ENCODE assay signal across 1 cellular context in the genomic region with DNA sequence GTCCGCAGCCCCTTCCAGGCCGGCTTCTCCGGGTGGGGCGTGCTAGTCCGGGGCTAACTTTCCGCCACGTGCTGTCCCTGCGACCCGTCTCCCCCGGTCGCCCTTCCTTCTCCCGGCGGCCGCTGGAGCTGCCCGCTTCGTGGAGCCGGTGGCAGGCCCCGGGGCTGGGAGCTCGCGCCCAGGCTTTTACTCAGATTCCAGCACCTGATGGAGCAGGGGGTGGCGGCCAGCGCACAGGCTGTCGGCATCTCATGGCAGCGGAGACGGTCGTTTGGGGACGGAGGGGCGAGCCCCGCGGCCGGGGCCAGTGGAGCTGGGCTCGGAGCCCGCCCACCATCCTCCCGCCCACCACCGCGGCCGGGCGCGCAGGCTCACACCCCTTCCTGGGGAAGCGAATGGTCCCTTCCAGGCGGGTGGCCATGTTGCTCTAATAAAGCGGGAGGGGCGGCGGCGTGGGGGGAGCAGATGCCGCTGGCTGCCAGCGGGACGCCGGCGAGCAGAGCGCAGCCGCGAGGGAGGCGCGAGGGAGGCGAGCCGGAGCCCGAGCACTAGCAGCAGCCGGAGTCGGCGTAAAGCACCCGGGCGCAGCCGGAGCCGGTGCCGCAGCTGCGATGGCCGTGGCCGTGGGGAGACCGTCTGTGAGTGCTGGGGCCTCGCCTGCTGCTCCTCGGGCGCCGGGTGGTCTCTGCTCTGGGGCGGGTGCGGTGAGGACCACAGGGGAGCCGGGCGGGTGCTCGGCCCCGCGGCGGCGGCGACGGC.
TF ChIP-seq lines count a peak whose summit lies in the region.

A gene (plus strand): TSS at position 460 of the 759 bp plus-strand sequence. CDS start 152 bp downstream, at position 612.

TF ChIP-seq in HepG2, 621 proteins besides CTCF, POLR2A, EP300 and RAD21 (continued from another document and continues in another):
- TF ChIP-seq, protein P1, sequence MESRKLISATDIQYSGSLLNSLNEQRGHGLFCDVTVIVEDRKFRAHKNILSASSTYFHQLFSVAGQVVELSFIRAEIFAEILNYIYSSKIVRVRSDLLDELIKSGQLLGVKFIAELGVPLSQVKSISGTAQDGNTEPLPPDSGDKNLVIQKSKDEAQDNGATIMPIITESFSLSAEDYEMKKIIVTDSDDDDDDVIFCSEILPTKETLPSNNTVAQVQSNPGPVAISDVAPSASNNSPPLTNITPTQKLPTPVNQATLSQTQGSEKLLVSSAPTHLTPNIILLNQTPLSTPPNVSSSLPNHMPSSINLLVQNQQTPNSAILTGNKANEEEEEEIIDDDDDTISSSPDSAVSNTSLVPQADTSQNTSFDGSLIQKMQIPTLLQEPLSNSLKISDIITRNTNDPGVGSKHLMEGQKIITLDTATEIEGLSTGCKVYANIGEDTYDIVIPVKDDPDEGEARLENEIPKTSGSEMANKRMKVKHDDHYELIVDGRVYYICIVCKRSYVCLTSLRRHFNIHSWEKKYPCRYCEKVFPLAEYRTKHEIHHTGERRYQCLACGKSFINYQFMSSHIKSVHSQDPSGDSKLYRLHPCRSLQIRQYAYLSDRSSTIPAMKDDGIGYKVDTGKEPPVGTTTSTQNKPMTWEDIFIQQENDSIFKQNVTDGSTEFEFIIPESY (CRISPR knock-in tag; IDR thresholded peaks at IDR 0.05) = peak; percentile 59; the same call in 1 of the 2 replicates
- TF ChIP-seq ZNF839 (CRISPR knock-in tag; IDR thresholded peaks at IDR 0.05; ENCODE audit: borderline replicate concordance) (no peak), ZNF30 (CRISPR knock-in tag; IDR thresholded peaks at IDR 0.05) (no peak), ZNF891 (CRISPR knock-in tag; IDR thresholded peaks at IDR 0.05) (no peak; the same call in 1 of the 2 replicates), BCL6 (CRISPR knock-in tag; IDR thresholded peaks at IDR 0.05) (peak; percentile 39; the same call in 1 of the 2 replicates), ZNF589 (CRISPR knock-in tag; conservative IDR thresholded peaks at IDR 0.05) (peak; percentile 83), CBX2 (IDR thresholded peaks at IDR 0.05; ENCODE audit: low read depth, low read length) (no peak), CBX2 (CRISPR knock-in tag; IDR thresholded peaks at IDR 0.05; ENCODE audit: low read depth) (no peak), ZSCAN21 (CRISPR knock-in tag; IDR thresholded peaks at IDR 0.05; ENCODE audit: borderline replicate concordance) (0 out of 2 replicates have a peak, but pooled peaks have one; percentile 26), RBM39 (IDR thresholded peaks at IDR 0.05; ENCODE audit: low read depth, low read length, poor library complexity, severe bottlenecking) (no peak), SETDB1 (CRISPR knock-in tag; IDR thresholded peaks at IDR 0.05; ENCODE audit: borderline replicate concordance) (no peak), GABPA (IDR thresholded peaks at IDR 0.05; ENCODE audit: low read depth, low read length) (no peak), GABPA (CRISPR knock-in tag; IDR thresholded peaks at IDR 0.05; ENCODE audit: low read depth) (no peak), ZC3H4 (CRISPR knock-in tag; IDR thresholded peaks at IDR 0.05; ENCODE audit: borderline replicate concordance) (no peak), ASH2L (IDR thresholded peaks at IDR 0.05; ENCODE audit: insufficient read length, low read depth, low read length) (peak; percentile 66), KDM5B (CRISPR knock-in tag; IDR thresholded peaks at IDR 0.05; ENCODE audit: borderline replicate concordance) (peak; percentile 57; the same call in 1 of the 2 replicates), TEAD2 (CRISPR knock-in tag; IDR thresholded peaks at IDR 0.05) (no peak), TBX3 (IDR thresholded peaks at IDR 0.05; ENCODE audit: borderline replicate concordance) (no peak), HDAC2 (CRISPR knock-in tag; IDR thresholded peaks at IDR 0.05) (peak; percentile 12; the same call in 1 of the 2 replicates), RBM22 (optimal IDR thresholded peaks at IDR 0.05; ENCODE audit: low read length) (no peak), ZNF263 (CRISPR knock-in tag; IDR thresholded peaks at IDR 0.05) (peak; percentile 71), ZNF749 (CRISPR knock-in tag; IDR thresholded peaks at IDR 0.05; ENCODE audit: borderline replicate concordance) (peak; percentile 30; the same call in 1 of the 2 replicates), ZBTB3 (CRISPR knock-in tag; IDR thresholded peaks at IDR 0.05; ENCODE audit: borderline replicate concordance, low read depth) (no peak), ZNF230 (CRISPR knock-in tag; IDR thresholded peaks at IDR 0.05) (no peak), KAT8 (CRISPR knock-in tag; IDR thresholded peaks at IDR 0.05) (peak; percentile 46; the same call in 1 of the 2 replicates), ATF7-NPFF (CRISPR knock-in tag; IDR thresholded peaks at IDR 0.05; ENCODE audit: low read depth) (no peak; the same call in none of the 2 replicates), MEIS1 (CRISPR knock-in tag; IDR thresholded peaks at IDR 0.05; ENCODE audit: borderline replicate concordance) (no peak; the same call in 1 of the 2 replicates), ZMYM3 (CRISPR knock-in tag; IDR thresholded peaks at IDR 0.05) (peak; percentile 26; the same call in 1 of the 2 replicates), FOSL2 (CRISPR knock-in tag; IDR thresholded peaks at IDR 0.05) (no peak), KDM6A (CRISPR knock-in tag; IDR thresholded peaks at IDR 0.05; ENCODE audit: low read depth) (no peak), SMAD1 (CRISPR knock-in tag; IDR thresholded peaks at IDR 0.05; ENCODE audit: borderline replicate concordance, low read depth) (0 out of 2 replicates have a peak, but pooled peaks have one; percentile 36), ZNF333 (CRISPR knock-in tag; IDR thresholded peaks at IDR 0.05; ENCODE audit: borderline replicate concordance) (no peak; the same call in 1 of the 2 replicates)
- TF ChIP-seq, protein P2, sequence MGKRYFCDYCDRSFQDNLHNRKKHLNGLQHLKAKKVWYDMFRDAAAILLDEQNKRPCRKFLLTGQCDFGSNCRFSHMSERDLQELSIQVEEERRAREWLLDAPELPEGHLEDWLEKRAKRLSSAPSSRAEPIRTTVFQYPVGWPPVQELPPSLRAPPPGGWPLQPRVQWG (CRISPR knock-in tag; IDR thresholded peaks at IDR 0.05; ENCODE audit: borderline replicate concordance, low read depth) = no peak
- TF ChIP-seq, protein P3, sequence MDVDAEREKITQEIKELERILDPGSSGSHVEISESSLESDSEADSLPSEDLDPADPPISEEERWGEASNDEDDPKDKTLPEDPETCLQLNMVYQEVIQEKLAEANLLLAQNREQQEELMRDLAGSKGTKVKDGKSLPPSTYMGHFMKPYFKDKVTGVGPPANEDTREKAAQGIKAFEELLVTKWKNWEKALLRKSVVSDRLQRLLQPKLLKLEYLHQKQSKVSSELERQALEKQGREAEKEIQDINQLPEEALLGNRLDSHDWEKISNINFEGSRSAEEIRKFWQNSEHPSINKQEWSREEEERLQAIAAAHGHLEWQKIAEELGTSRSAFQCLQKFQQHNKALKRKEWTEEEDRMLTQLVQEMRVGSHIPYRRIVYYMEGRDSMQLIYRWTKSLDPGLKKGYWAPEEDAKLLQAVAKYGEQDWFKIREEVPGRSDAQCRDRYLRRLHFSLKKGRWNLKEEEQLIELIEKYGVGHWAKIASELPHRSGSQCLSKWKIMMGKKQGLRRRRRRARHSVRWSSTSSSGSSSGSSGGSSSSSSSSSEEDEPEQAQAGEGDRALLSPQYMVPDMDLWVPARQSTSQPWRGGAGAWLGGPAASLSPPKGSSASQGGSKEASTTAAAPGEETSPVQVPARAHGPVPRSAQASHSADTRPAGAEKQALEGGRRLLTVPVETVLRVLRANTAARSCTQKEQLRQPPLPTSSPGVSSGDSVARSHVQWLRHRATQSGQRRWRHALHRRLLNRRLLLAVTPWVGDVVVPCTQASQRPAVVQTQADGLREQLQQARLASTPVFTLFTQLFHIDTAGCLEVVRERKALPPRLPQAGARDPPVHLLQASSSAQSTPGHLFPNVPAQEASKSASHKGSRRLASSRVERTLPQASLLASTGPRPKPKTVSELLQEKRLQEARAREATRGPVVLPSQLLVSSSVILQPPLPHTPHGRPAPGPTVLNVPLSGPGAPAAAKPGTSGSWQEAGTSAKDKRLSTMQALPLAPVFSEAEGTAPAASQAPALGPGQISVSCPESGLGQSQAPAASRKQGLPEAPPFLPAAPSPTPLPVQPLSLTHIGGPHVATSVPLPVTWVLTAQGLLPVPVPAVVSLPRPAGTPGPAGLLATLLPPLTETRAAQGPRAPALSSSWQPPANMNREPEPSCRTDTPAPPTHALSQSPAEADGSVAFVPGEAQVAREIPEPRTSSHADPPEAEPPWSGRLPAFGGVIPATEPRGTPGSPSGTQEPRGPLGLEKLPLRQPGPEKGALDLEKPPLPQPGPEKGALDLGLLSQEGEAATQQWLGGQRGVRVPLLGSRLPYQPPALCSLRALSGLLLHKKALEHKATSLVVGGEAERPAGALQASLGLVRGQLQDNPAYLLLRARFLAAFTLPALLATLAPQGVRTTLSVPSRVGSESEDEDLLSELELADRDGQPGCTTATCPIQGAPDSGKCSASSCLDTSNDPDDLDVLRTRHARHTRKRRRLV (CRISPR knock-in tag; IDR thresholded peaks at IDR 0.05) = 0 out of 2 replicates have a peak, but pooled peaks have one; percentile 58
- TF ChIP-seq, protein P4, sequence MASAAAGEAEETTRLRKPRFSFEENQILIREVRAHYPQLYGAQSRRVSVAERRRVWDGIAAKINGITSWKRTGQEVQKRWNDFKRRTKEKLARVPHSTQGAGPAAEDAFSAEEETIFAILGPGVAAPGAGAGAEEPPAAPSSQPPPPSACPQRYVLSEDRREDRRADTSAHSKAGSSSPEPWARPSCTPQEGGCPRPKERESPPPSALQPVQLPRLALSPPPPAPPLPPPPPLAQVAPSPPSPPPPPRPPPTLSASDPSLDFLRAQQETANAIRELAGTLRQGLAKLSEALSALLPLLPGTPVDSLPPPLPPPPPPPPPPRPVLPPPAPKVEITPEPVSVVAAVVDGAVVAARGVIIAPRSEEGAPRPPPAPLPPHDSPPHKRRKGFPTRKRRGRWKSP (CRISPR knock-in tag; IDR thresholded peaks at IDR 0.05) = no peak; the same call in 1 of the 2 replicates
- TF ChIP-seq, protein P5, sequence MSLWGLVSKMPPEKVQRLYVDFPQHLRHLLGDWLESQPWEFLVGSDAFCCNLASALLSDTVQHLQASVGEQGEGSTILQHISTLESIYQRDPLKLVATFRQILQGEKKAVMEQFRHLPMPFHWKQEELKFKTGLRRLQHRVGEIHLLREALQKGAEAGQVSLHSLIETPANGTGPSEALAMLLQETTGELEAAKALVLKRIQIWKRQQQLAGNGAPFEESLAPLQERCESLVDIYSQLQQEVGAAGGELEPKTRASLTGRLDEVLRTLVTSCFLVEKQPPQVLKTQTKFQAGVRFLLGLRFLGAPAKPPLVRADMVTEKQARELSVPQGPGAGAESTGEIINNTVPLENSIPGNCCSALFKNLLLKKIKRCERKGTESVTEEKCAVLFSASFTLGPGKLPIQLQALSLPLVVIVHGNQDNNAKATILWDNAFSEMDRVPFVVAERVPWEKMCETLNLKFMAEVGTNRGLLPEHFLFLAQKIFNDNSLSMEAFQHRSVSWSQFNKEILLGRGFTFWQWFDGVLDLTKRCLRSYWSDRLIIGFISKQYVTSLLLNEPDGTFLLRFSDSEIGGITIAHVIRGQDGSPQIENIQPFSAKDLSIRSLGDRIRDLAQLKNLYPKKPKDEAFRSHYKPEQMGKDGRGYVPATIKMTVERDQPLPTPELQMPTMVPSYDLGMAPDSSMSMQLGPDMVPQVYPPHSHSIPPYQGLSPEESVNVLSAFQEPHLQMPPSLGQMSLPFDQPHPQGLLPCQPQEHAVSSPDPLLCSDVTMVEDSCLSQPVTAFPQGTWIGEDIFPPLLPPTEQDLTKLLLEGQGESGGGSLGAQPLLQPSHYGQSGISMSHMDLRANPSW (CRISPR knock-in tag; IDR thresholded peaks at IDR 0.05; ENCODE audit: borderline replicate concordance) = no peak
- TF ChIP-seq, protein P6, sequence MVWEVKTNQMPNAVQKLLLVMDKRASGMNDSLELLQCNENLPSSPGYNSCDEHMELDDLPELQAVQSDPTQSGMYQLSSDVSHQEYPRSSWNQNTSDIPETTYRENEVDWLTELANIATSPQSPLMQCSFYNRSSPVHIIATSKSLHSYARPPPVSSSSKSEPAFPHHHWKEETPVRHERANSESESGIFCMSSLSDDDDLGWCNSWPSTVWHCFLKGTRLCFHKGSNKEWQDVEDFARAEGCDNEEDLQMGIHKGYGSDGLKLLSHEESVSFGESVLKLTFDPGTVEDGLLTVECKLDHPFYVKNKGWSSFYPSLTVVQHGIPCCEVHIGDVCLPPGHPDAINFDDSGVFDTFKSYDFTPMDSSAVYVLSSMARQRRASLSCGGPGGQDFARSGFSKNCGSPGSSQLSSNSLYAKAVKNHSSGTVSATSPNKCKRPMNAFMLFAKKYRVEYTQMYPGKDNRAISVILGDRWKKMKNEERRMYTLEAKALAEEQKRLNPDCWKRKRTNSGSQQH (CRISPR knock-in tag; IDR thresholded peaks at IDR 0.05; ENCODE audit: low read depth) = 0 out of 2 replicates have a peak, but pooled peaks have one; percentile 11
- TF ChIP-seq, protein P7, sequence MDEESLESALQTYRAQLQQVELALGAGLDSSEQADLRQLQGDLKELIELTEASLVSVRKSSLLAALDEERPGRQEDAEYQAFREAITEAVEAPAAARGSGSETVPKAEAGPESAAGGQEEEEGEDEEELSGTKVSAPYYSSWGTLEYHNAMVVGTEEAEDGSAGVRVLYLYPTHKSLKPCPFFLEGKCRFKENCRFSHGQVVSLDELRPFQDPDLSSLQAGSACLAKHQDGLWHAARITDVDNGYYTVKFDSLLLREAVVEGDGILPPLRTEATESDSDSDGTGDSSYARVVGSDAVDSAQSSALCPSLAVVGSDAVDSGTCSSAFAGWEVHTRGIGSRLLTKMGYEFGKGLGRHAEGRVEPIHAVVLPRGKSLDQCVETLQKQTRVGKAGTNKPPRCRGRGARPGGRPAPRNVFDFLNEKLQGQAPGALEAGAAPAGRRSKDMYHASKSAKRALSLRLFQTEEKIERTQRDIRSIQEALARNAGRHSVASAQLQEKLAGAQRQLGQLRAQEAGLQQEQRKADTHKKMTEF (CRISPR knock-in tag; IDR thresholded peaks at IDR 0.05) = peak; percentile 66
- TF ChIP-seq, protein P8, sequence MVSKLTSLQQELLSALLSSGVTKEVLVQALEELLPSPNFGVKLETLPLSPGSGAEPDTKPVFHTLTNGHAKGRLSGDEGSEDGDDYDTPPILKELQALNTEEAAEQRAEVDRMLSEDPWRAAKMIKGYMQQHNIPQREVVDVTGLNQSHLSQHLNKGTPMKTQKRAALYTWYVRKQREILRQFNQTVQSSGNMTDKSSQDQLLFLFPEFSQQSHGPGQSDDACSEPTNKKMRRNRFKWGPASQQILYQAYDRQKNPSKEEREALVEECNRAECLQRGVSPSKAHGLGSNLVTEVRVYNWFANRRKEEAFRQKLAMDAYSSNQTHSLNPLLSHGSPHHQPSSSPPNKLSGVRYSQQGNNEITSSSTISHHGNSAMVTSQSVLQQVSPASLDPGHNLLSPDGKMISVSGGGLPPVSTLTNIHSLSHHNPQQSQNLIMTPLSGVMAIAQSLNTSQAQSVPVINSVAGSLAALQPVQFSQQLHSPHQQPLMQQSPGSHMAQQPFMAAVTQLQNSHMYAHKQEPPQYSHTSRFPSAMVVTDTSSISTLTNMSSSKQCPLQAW (CRISPR knock-in tag; IDR thresholded peaks at IDR 0.05) = peak; percentile 28; the same call in 1 of the 2 replicates
- TF ChIP-seq, protein P9, sequence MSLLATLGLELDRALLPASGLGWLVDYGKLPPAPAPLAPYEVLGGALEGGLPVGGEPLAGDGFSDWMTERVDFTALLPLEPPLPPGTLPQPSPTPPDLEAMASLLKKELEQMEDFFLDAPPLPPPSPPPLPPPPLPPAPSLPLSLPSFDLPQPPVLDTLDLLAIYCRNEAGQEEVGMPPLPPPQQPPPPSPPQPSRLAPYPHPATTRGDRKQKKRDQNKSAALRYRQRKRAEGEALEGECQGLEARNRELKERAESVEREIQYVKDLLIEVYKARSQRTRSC (CRISPR knock-in tag; IDR thresholded peaks at IDR 0.05; ENCODE audit: low read depth) = no peak; the same call in 1 of the 2 replicates
- TF ChIP-seq, protein P10, sequence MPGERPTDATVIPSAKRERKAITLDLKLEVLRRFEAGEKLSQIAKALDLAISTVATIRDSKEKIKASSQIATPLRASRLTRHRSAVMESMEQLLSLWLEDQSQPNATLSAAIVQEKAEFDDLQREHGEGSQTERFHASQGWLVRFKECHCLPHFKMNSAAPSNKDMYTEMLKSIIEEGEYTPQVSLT (CRISPR knock-in tag; IDR thresholded peaks at IDR 0.05; ENCODE audit: borderline replicate concordance, low read depth) = no peak; the same call in 1 of the 2 replicates
